Comparison of ENCODE assay signal across 8 cellular contexts in the genomic region with DNA sequence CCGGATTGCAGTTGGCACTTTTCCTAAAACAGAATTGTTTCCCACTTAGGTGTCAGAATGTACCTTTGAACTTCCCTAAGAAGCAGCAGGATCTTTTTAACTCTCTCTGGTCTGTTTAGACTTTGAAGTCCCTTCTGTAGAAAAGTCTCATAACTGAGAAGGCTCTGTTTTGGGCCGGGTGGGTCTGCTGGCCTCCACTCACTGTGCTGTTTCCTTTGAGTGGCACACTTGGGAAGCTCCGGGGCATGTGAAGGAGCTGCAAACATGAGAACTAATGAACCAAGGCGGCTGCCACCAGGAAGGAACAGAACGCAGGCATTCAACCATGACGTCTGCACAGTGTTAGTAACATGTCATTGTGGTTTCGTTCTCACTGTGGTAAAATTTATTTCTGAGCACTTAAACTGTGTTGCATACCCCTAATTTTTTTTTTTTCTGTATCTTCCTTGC. TPM values are rescaled to one million over a fixed set of nuclear protein-coding genes. Genes with fewer than 3 reads are reported as not detected.
A peak's percentile ranks its signal among the peaks of the same experiment; 100 is the strongest.
DNase-seq lines count a peak whose midpoint lies in the region; ATAC-seq and TF ChIP-seq lines count a peak whose summit lies in the region.

No MANE protein-coding gene starts in this region.

- no peaks in the 10 kb centered on the region for H3K79me2 ChIP-seq in SK-N-SH (ENCODE audit: insufficient read depth)

- H3K4me1 ChIP-seq in SK-N-SH (ENCODE audit: control insufficient read depth in 1 of 2, insufficient read depth in 2 of 2, low read depth in 1 of 2, low read length in 1 of 2) = peaks cover 0 to 3% of the 10 kb centered on the region in 2 experiments; a peak in 1 of 4 replicates
- H3K4me1 ChIP-seq in sigmoid colon = peaks cover 0 to 20% (median 13%) of the 10 kb centered on the region in 4 donors
- no peaks in the 10 kb centered on the region for H3K4me1 ChIP-seq in BE2C

- ATAC-seq in HG02759 (IDR thresholded peaks at IDR 0.05; ENCODE audit: unreplicated experiment) (peak; percentile 73), left ventricle myocardium superior (no peak)
- ATAC-seq in activated naive CD4-positive, alpha-beta T cell treated with anti-CD3 and anti-CD28 coated beads, Interleukin-2, amount 50 U/mL, for 72 hours = peak; percentile 37 to 64

- no peak for TF ChIP-seq POLR2A in sigmoid colon (IDR thresholded peaks at IDR 0.05)

- peaks cover 5% of the 10 kb centered on the region for H3F3A ChIP-seq in SK-N-SH (replicated peaks; ENCODE audit: insufficient read depth)

- peak overlapping the region; percentile 40 for H3K27ac Mint-ChIP-seq in Calu3 (ENCODE audit: unreplicated experiment)
- H3K27ac Mint-ChIP-seq in activated naive CD4-positive, alpha-beta T cell treated with anti-CD3 and anti-CD28 coated beads, Interleukin-2, amount 50 U/mL, for 72 hours = peak overlapping the region; percentile 96 to 97

- no peak overlapping the region for H3K9ac ChIP-seq in SK-N-SH

- H3K36me3 Mint-ChIP-seq in Calu3 (ENCODE audit: insufficient read depth, unreplicated experiment) = peaks cover 17% of the 10 kb centered on the region
- peaks cover 22 to 47% of the 10 kb centered on the region in 2 donors for H3K36me3 Mint-ChIP-seq in activated naive CD4-positive, alpha-beta T cell treated with anti-CD3 and anti-CD28 coated beads, Interleukin-2, amount 50 U/mL, for 72 hours

- WGBS in SK-N-SH (ENCODE audit: low lambda C conversion rate) = 45% methylated on average over 7 of the region's 7 CpGs
- WGBS in sigmoid colon, 2 donors = 7 to 15% methylated on average over 7 of the region's 7 CpGs

- H3K4me1 Mint-ChIP-seq in Calu3 (ENCODE audit: low read depth, unreplicated experiment) = peaks cover 22% of the 10 kb centered on the region

- H3K4me2 ChIP-seq in SK-N-SH = no peak overlapping the region

- no peaks in the 10 kb centered on the region for H3K27me3 Mint-ChIP-seq in Calu3 (ENCODE audit: unreplicated experiment)

- peak overlapping the region; percentile 17 for H3K4me3 Mint-ChIP-seq in Calu3 (ENCODE audit: low read depth, unreplicated experiment)

- no peaks in the 10 kb centered on the region for H4K20me1 ChIP-seq in SK-N-SH (ENCODE audit: insufficient read depth)

- H3K9me3 ChIP-seq in SK-N-SH = no peaks in the 10 kb centered on the region
- no peaks in the 10 kb centered on the region for H3K9me3 ChIP-seq in sigmoid colon
- no peaks in the 10 kb centered on the region for H3K9me3 ChIP-seq in BE2C

- TF ChIP-seq EP300 in SK-N-SH (IDR thresholded peaks at IDR 0.05; ENCODE audit: borderline replicate concordance in 1 of 2, low read depth in 1 of 2, low read length in 1 of 2) = no peak
- TF ChIP-seq EP300 in sigmoid colon (IDR thresholded peaks at IDR 0.05) = no peak

- BruUV-seq in Calu3 (replicated peaks; lab: Mats Ljungman, UMichigan) = no TSS peak

- peaks cover 3 to 7% of the 10 kb centered on the region in 2 experiments for H3K36me3 ChIP-seq in SK-N-SH (replicated peaks in 1 of 2; ENCODE audit: control insufficient read depth in 1 of 2, insufficient read depth in 2 of 2, low read length in 1 of 2)
- peaks cover 0 to 10% (median 0%) of the 10 kb centered on the region in 4 donors for H3K36me3 ChIP-seq in sigmoid colon
- H3K36me3 ChIP-seq in BE2C = no peaks in the 10 kb centered on the region

- no peaks in the 10 kb centered on the region for H3K27me3 ChIP-seq in SK-N-SH (ENCODE audit: insufficient read depth)
- no peaks in the 10 kb centered on the region for H3K27me3 ChIP-seq in sigmoid colon
- no peaks in the 10 kb centered on the region for H3K27me3 ChIP-seq in BE2C

- H3K27ac ChIP-seq in SK-N-SH (ENCODE audit: low read depth in 2 of 2, low read length in 1 of 2) (no peak overlapping the region), sigmoid colon (peak overlapping the region in 3 of 4 donors; percentile 1 to 26 (median 15))

- CTCF ChIA-PET in Calu3 (lab: Charles Lee) (interaction anchor here (1.0 to 1.4 kb wide), 2 partner anchors 21 to 40 kb away, joined by 3 read pairs; no protein-coding TSS in a partner anchor), SK-N-SH (lab: Yijun Ruan, JAX) (interaction anchor here (0.6 to 1.7 kb wide), 7 partner anchors 9 to 121 kb away, joined by 3 to 12 read pairs (median 5); a partner anchor contains a TSS), HEK293T (lab: Yijun Ruan, JAX) (no interaction called here)

- H3K4me3 ChIP-seq in SK-N-SH (ENCODE audit: low read depth in 2 of 2, low read length in 1 of 2) (no peak overlapping the region), sigmoid colon (no peak overlapping the region), BE2C (ENCODE audit: low read depth, low read length) (no peak overlapping the region)

- POLR2A ChIA-PET in SK-N-SH (lab: Yijun Ruan, JAX) = interaction anchor here (0.6 kb wide), 1 partner anchor 39 kb away, joined by 3 read pairs; no protein-coding TSS in a partner anchor
- POLR2A ChIA-PET in HEK293T (lab: Yijun Ruan, JAX) = no interaction called here

- H3K9me2 ChIP-seq in SK-N-SH = no peaks in the 10 kb centered on the region

- intact Hi-C loops in Calu3 (cut with micrococcal nuclease; ENCODE audit: unreplicated experiment) (no loop called here), sigmoid colon (cut with DNase I) (no loop called here), left ventricle myocardium superior (cut with micrococcal nuclease) (no loop called here)

- TF ChIP-seq CTCF in Calu3 (IDR thresholded peaks at IDR 0.05; ENCODE audit: unreplicated experiment) (no peak), SK-N-SH (IDR thresholded peaks at IDR 0.05) (no peak), sigmoid colon (IDR thresholded peaks at IDR 0.05) (no peak), BE2C (IDR thresholded peaks at IDR 0.05; ENCODE audit: low read depth, low read length) (no peak)

- DNase-seq in Calu3 (no peak), SK-N-SH (peak; percentile 23), sigmoid colon (no peak), BE2C (no peak), HEK293T (ENCODE audit: extremely low spot score) (no peak), left ventricle myocardium superior (no peak)
- DNase-seq in activated naive CD4-positive, alpha-beta T cell treated with anti-CD3 and anti-CD28 coated beads, Interleukin-2, amount 50 U/mL, for 72 hours (ENCODE audit: low spot score in 2 of 2) = peak; percentile 38 to 71

- H3K9me3 Mint-ChIP-seq in Calu3 (ENCODE audit: low read depth, unreplicated experiment) = no peaks in the 10 kb centered on the region
- H3K9me3 Mint-ChIP-seq in activated naive CD4-positive, alpha-beta T cell treated with anti-CD3 and anti-CD28 coated beads, Interleukin-2, amount 50 U/mL, for 72 hours = no peaks in the 10 kb centered on the region

- no peak for TF ChIP-seq RAD21 in SK-N-SH (IDR thresholded peaks at IDR 0.05; ENCODE audit: low read length)

- no peak overlapping the region for H2AFZ ChIP-seq in SK-N-SH (ENCODE audit: low read depth)

TF ChIP-seq in SK-N-SH, 30 proteins besides CTCF, POLR2A, EP300 and RAD21 (continues in another document):
- no peak for TF ChIP-seq FOSL2 (IDR thresholded peaks at IDR 0.05; ENCODE audit: borderline replicate concordance, low read depth)
- no peak for TF ChIP-seq NFIC (IDR thresholded peaks at IDR 0.05; ENCODE audit: borderline replicate concordance)
- TF ChIP-seq, protein P1, sequence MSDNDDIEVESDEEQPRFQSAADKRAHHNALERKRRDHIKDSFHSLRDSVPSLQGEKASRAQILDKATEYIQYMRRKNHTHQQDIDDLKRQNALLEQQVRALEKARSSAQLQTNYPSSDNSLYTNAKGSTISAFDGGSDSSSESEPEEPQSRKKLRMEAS (IDR thresholded peaks at IDR 0.05; ENCODE audit: low read depth) = no peak
- no peak for TF ChIP-seq FOXJ3 (CRISPR knock-in tag; IDR thresholded peaks at IDR 0.05)
- no peak for TF ChIP-seq EZH2phosphoT487 (IDR thresholded peaks at IDR 0.05; ENCODE audit: borderline replicate concordance, low read depth)
- no peak for TF ChIP-seq SMC3 (IDR thresholded peaks at IDR 0.05; ENCODE audit: low read depth, low read length)
- TF ChIP-seq CHD2 (IDR thresholded peaks at IDR 0.05; ENCODE audit: low read length, partially characterized antibody) = no peak
- TF ChIP-seq GATA2 (CRISPR knock-in tag; IDR thresholded peaks at IDR 0.05) = no peak
- TF ChIP-seq TEAD4 (IDR thresholded peaks at IDR 0.05; ENCODE audit: borderline replicate concordance, insufficient read depth) = no peak

TF ChIP-seq in HEK293T, 16 proteins besides CTCF, POLR2A, EP300 and RAD21:
- TF ChIP-seq ARNT (IDR thresholded peaks at IDR 0.05) (no peak), FOXA1 (IDR thresholded peaks at IDR 0.05) (no peak), BHLHE40 (IDR thresholded peaks at IDR 0.05; ENCODE audit: borderline replicate concordance) (no peak), ZNF384 (IDR thresholded peaks at IDR 0.05) (no peak)

RNA-seq across cellular contexts. Expression of a gene that starts 19.5 kb away (rescaled TPM):
- total RNA-seq in Calu3 (2022) (63.9 and 78.8 TPM in 2 replicates), sigmoid colon (not detected), left ventricle myocardium superior (0.27 TPM)
- polyA plus RNA-seq in SK-N-SH (2012; rRNA removed) (0.02 TPM in 1 of 2 replicates, not detected in the other), sigmoid colon (1 to 10 TPM in 1 of 3 donors, under 1 TPM in 2; 0.51 to 1.8 (median 0.60) TPM)
- polyA plus RNA-seq in SK-N-SH (2012; cell fraction: cytosol; rRNA removed) = 0.01 TPM in 2 replicates
- polyA plus RNA-seq in SK-N-SH (2012; cell fraction: nucleus; rRNA removed) = 0.01 TPM in 1 of 2 replicates, not detected in the other
- total RNA-seq in activated naive CD4-positive, alpha-beta T cell treated with anti-CD3 and anti-CD28 coated beads, Interleukin-2, amount 50 U/mL, for 72 hours = under 1 TPM; 0.05 to 0.14 TPM
- polyA plus RNA-seq in BE2C (2012; ENCODE audit: insufficient read depth, insufficient read length, low read depth) = not detected

RNA-seq across cellular contexts. Expression of a gene that starts 33.8 kb away (rescaled TPM):
- total RNA-seq in Calu3 (2022) = 12.9 and 15.3 TPM in 2 replicates
- polyA plus RNA-seq in SK-N-SH (2012; rRNA removed) = 4.8 TPM in 2 replicates
- polyA plus RNA-seq in SK-N-SH (2012; cell fraction: cytosol; rRNA removed) = 6.0 and 6.3 TPM in 2 replicates
- polyA plus RNA-seq in SK-N-SH (2012; cell fraction: nucleus; rRNA removed) = 5.0 and 6.2 TPM in 2 replicates
- 10 to 100 TPM; 43.6 to 51.8 TPM for total RNA-seq in activated naive CD4-positive, alpha-beta T cell treated with anti-CD3 and anti-CD28 coated beads, Interleukin-2, amount 50 U/mL, for 72 hours
- 10 to 100 TPM in 2 of 4 donors, 1 to 10 TPM in 2; 4.1 to 19.1 (median 10.7) TPM for total RNA-seq in sigmoid colon
- polyA plus RNA-seq in sigmoid colon = 10 to 100 TPM in 1 of 3 donors, 1 to 10 TPM in 2; 3.0 to 11.9 (median 5.1) TPM
- polyA plus RNA-seq in BE2C (2012; ENCODE audit: insufficient read depth, insufficient read length, low read depth) = not detected
- 6.4 TPM for total RNA-seq in left ventricle myocardium superior

Comparison
In these comparisons a context has a peak if more than half of its experiments do, and no peak if none do; other contexts are left out.
1. DNase-seq: peak in SK-N-SH (single experiment) and activated naive CD4-positive, alpha-beta T cell treated with anti-CD3 and anti-CD28 coated beads, Interleukin-2, amount 50 U/mL, for 72 hours (2 of 2); none in Calu3 (single experiment), sigmoid colon (single experiment), BE2C (single experiment), HEK293T (single experiment) and left ventricle myocardium superior (single experiment).
2. H3K27ac ChIP-seq: peak in sigmoid colon (3 of 4); none in SK-N-SH (0 of 2).
3. RNA of a gene that starts 19.5 kb away (total RNA-seq): 63.9 to 78.8 TPM in Calu3; 0.27 TPM in left ventricle myocardium superior (single experiment), 0.05 to 0.14 TPM in activated naive CD4-positive, alpha-beta T cell treated with anti-CD3 and anti-CD28 coated beads, Interleukin-2, amount 50 U/mL, for 72 hours and not detected in sigmoid colon; every median in the first group is over 10 times any median in the second.